32 cellular contexts compared by ENCODE assay signal in genomic region chr13:73696713-73697112, GRCh38.
"Had no signal": no experiment of that assay in that cellular context is flagged by ENCODE, and none has a peak within 500 bp of the region (broad histone marks: within the 10 kb centered on the region; RNA-seq: fewer than 3 reads in every experiment).

No MANE protein-coding gene starts in this region.

- H3K9me3 Mint-ChIP-seq: activated CD4-positive, alpha-beta memory T cell treated with anti-CD3 and anti-CD28 coated beads, Interleukin-2, amount 10 ng/mL, durations not matched to agents 7 days and 5 days; activated naive CD4-positive, alpha-beta T cell treated with anti-CD3 and anti-CD28 coated beads for 36 hours; activated naive CD4-positive, alpha-beta T cell treated with anti-CD3 and anti-CD28 coated beads, Interleukin-2, amount 50 U/mL, for 24 hours; activated naive CD8-positive, alpha-beta T cell treated with anti-CD3 and anti-CD28 coated beads for 36 hours; activated naive CD8-positive, alpha-beta T cell treated with anti-CD3 and anti-CD28 coated beads, Interleukin-2, amount 50 U/mL, for 24 hours; activated T-helper 1 cell treated with anti-CD3 and anti-CD28 coated beads, Interleukin-12 subunit alpha, Interleukin-12 subunit beta, Interleukin-2, Interleukin-4 antibody, amounts not matched to agents 30 ng/mL and 10 ng/mL and 1 ng/mL, durations not matched to agents 14 hours and 24 hours and 36 hours; activated T-helper 2 cell treated with anti-CD3 and anti-CD28 coated beads, Interferon-gamma antibody, Interleukin-2, Interleukin-4, amounts not matched to agents 10 μg/mL and 5 μg/mL and 100 μg/mL, durations not matched to agents 14 hours and 24 hours and 36 hours; brain; central memory CD8-positive, alpha-beta T cell; dendritic cell treated with granulocyte-macrophage colony-stimulating factor and Interleukin-4, amounts not matched to agents 40 ng/mL and 50 ng/mL, for 4 days; endodermal cell had no signal

- H3K36me3 ChIP-seq: adrenal gland, breast epithelium had no signal

- H3K27ac ChIP-seq: adrenal gland, breast epithelium, cardiac muscle cell, coronary artery, dorsolateral prefrontal cortex had no signal

- H3K27ac Mint-ChIP-seq: activated CD4-positive, alpha-beta memory T cell treated with anti-CD3 and anti-CD28 coated beads, Interleukin-2, amount 10 ng/mL, durations not matched to agents 7 days and 5 days; activated CD4-positive, alpha-beta T cell treated with anti-CD3 and anti-CD28 coated beads, Interleukin-2, amount 10 ng/mL, durations not matched to agents 7 days and 5 days; activated naive CD4-positive, alpha-beta T cell treated with anti-CD3 and anti-CD28 coated beads for 36 hours; activated naive CD4-positive, alpha-beta T cell treated with anti-CD3 and anti-CD28 coated beads, Interleukin-2, amount 50 U/mL, for 24 hours; activated naive CD8-positive, alpha-beta T cell treated with anti-CD3 and anti-CD28 coated beads for 36 hours; activated T-helper 1 cell treated with anti-CD3 and anti-CD28 coated beads, Interleukin-12 subunit alpha, Interleukin-12 subunit beta, Interleukin-2, Interleukin-4 antibody, amounts not matched to agents 30 ng/mL and 10 ng/mL and 1 ng/mL, durations not matched to agents 14 hours and 24 hours and 36 hours; activated T-helper 2 cell treated with anti-CD3 and anti-CD28 coated beads, Interferon-gamma antibody, Interleukin-2, Interleukin-4, amounts not matched to agents 10 μg/mL and 5 μg/mL and 100 μg/mL, durations not matched to agents 14 hours and 24 hours and 36 hours; dendritic cell treated with granulocyte-macrophage colony-stimulating factor and Interleukin-4, amounts not matched to agents 40 ng/mL and 50 ng/mL, for 4 days; endodermal cell had no signal

- H3K27me3 Mint-ChIP-seq: activated CD4-positive, alpha-beta memory T cell treated with anti-CD3 and anti-CD28 coated beads, Interleukin-2, amount 10 ng/mL, durations not matched to agents 7 days and 5 days; activated CD4-positive, alpha-beta T cell treated with anti-CD3 and anti-CD28 coated beads, Interleukin-2, amount 10 ng/mL, durations not matched to agents 7 days and 5 days; activated naive CD4-positive, alpha-beta T cell treated with anti-CD3 and anti-CD28 coated beads, Interleukin-2, amount 50 U/mL, for 24 hours; activated naive CD8-positive, alpha-beta T cell treated with anti-CD3 and anti-CD28 coated beads for 36 hours; activated naive CD8-positive, alpha-beta T cell treated with anti-CD3 and anti-CD28 coated beads, Interleukin-2, amount 50 U/mL, for 24 hours; brain; central memory CD8-positive, alpha-beta T cell; dendritic cell treated with granulocyte-macrophage colony-stimulating factor and Interleukin-4, amounts not matched to agents 40 ng/mL and 50 ng/mL, for 4 days had no signal

- FAIRE-seq: frontal cortex had no signal

- H3K9me3 ChIP-seq: adrenal gland, breast epithelium had no signal

- H3K27me3 ChIP-seq: adrenal gland, breast epithelium, cardiac muscle cell, dorsolateral prefrontal cortex had no signal

- H3K4me3 ChIP-seq: adrenal gland, breast epithelium, cardiac muscle cell, coronary artery, dorsolateral prefrontal cortex had no signal

- DNase-seq: activated CD4-positive, alpha-beta memory T cell treated with anti-CD3 and anti-CD28 coated beads, Interleukin-2, amount 10 ng/mL, durations not matched to agents 7 days and 5 days; activated CD4-positive, alpha-beta T cell treated with anti-CD3 and anti-CD28 coated beads for 1 hour; activated CD4-positive, alpha-beta T cell treated with anti-CD3 and anti-CD28 coated beads for 4 hours; activated CD4-positive, alpha-beta T cell treated with anti-CD3 and anti-CD28 coated beads, Interleukin-2, amount 10 ng/mL, durations not matched to agents 7 days and 5 days; activated CD4-positive, alpha-beta T cell treated with anti-CD3 and anti-CD28 coated beads, Interleukin-2, amount 50 U/mL, for 4 hours; activated CD8-positive, alpha-beta memory T cell treated with anti-CD3 and anti-CD28 coated beads, Interleukin-2, amount 50 U/mL, for 48 hours; activated effector memory CD4-positive, alpha-beta T cell treated with anti-CD3 and anti-CD28 coated beads, Interleukin-2, amount 50 U/mL, for 16 hours; activated naive CD4-positive, alpha-beta T cell treated with anti-CD3 and anti-CD28 coated beads for 36 hours; activated naive CD8-positive, alpha-beta T cell treated with anti-CD3 and anti-CD28 coated beads for 36 hours; activated naive CD8-positive, alpha-beta T cell treated with anti-CD3 and anti-CD28 coated beads, Interleukin-2, amount 50 U/mL, for 24 hours; activated T-cell treated with anti-CD3 and anti-CD28 coated beads for 4 hours; activated T-cell treated with anti-CD3 and anti-CD28 coated beads, Interleukin-2, amount 50 U/mL, for 48 hours; adrenal gland; amygdala; aorta; dorsolateral prefrontal cortex; effector memory CD4-positive, alpha-beta T cell; endodermal cell; foreskin fibroblast; head of caudate nucleus; T-helper 2 cell had no signal

- ATAC-seq: activated naive CD8-positive, alpha-beta T cell treated with anti-CD3 and anti-CD28 coated beads, Interleukin-2, amount 50 U/mL, for 24 hours; esophagus mucosa had no signal

- H3K4me1 ChIP-seq: adrenal gland, breast epithelium had no signal

- H3K4me3 Mint-ChIP-seq: activated CD4-positive, alpha-beta memory T cell treated with anti-CD3 and anti-CD28 coated beads, Interleukin-2, amount 10 ng/mL, durations not matched to agents 7 days and 5 days; activated CD4-positive, alpha-beta T cell treated with anti-CD3 and anti-CD28 coated beads, Interleukin-2, amount 10 ng/mL, durations not matched to agents 7 days and 5 days; activated naive CD4-positive, alpha-beta T cell treated with anti-CD3 and anti-CD28 coated beads for 36 hours; activated naive CD4-positive, alpha-beta T cell treated with anti-CD3 and anti-CD28 coated beads, Interleukin-2, amount 50 U/mL, for 24 hours; activated naive CD8-positive, alpha-beta T cell treated with anti-CD3 and anti-CD28 coated beads for 36 hours; activated naive CD8-positive, alpha-beta T cell treated with anti-CD3 and anti-CD28 coated beads, Interleukin-2, amount 50 U/mL, for 24 hours; activated T-helper 1 cell treated with anti-CD3 and anti-CD28 coated beads, Interleukin-12 subunit alpha, Interleukin-12 subunit beta, Interleukin-2, Interleukin-4 antibody, amounts not matched to agents 30 ng/mL and 10 ng/mL and 1 ng/mL, durations not matched to agents 14 hours and 24 hours and 36 hours; brain; central memory CD8-positive, alpha-beta T cell; dendritic cell treated with granulocyte-macrophage colony-stimulating factor and Interleukin-4, amounts not matched to agents 40 ng/mL and 50 ng/mL, for 4 days; endodermal cell had no signal
